In genomic region chr16:75251280-75252048, GRCh38 we compare ENCODE assay signal across 8 cellular contexts. TPM values are rescaled to one million over a fixed set of nuclear protein-coding genes. Genes with fewer than 3 reads are reported as not detected.
DNase-seq lines count a peak whose midpoint lies in the region; ATAC-seq and TF ChIP-seq lines count a peak whose summit lies in the region.

A gene with protein sequence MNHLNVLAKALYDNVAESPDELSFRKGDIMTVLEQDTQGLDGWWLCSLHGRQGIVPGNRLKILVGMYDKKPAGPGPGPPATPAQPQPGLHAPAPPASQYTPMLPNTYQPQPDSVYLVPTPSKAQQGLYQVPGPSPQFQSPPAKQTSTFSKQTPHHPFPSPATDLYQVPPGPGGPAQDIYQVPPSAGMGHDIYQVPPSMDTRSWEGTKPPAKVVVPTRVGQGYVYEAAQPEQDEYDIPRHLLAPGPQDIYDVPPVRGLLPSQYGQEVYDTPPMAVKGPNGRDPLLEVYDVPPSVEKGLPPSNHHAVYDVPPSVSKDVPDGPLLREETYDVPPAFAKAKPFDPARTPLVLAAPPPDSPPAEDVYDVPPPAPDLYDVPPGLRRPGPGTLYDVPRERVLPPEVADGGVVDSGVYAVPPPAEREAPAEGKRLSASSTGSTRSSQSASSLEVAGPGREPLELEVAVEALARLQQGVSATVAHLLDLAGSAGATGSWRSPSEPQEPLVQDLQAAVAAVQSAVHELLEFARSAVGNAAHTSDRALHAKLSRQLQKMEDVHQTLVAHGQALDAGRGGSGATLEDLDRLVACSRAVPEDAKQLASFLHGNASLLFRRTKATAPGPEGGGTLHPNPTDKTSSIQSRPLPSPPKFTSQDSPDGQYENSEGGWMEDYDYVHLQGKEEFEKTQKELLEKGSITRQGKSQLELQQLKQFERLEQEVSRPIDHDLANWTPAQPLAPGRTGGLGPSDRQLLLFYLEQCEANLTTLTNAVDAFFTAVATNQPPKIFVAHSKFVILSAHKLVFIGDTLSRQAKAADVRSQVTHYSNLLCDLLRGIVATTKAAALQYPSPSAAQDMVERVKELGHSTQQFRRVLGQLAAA (minus strand): TSS chr16:75251624. CDS start chr16:75251482, 142 bp downstream.

- H3K4me1 ChIP-seq in esophagus (ENCODE audit: control insufficient read depth in 2 of 2, insufficient read depth in 2 of 2, low read length in 1 of 2) (peaks cover 25 to 54% of the 10 kb centered on the region in 2 donors), tibial nerve (peaks cover 3 to 97% (median 80%) of the 10 kb centered on the region in 4 donors)

- DNase-seq in activated T-cell treated with anti-CD3 and anti-CD28 coated beads for 48 hours (ENCODE audit: low read depth) (peak; percentile 32), LHCN-M2 (ENCODE audit: low read depth) (peak; percentile 79), T1000 (lab: John Stamatoyannopoulos, UW) (peak; percentile 74), middle frontal gyrus (ENCODE audit: extremely low spot score, low spot score) (peak; percentile 80), tibial nerve (ENCODE audit: low spot score in 2 of 2) (peak; percentile 63 to 75)
- DNase-seq in activated T-cell treated with anti-CD3 and anti-CD28 coated beads, Interleukin-2, amount 50 U/mL, for 1 hour: no peak

- H3K36me3 ChIP-seq in esophagus (ENCODE audit: control insufficient read depth in 2 of 2, insufficient read depth in 2 of 2, low read length in 1 of 2) (peaks cover 0 to 4% of the 10 kb centered on the region in 2 donors), tibial nerve (no peaks in the 10 kb centered on the region)

- peak within 1 kb of the TSS; percentile 87 to 89 for H3K27ac ChIP-seq in esophagus (ENCODE audit: low read depth in 2 of 2, low read length in 1 of 2)
- peak within 1 kb of the TSS; percentile 68 to 99 (median 95) for H3K27ac ChIP-seq in tibial nerve

- TF ChIP-seq POLR2A in tibial nerve (IDR thresholded peaks at IDR 0.05): peak; percentile 57 to 86

- H3K9me3 ChIP-seq in esophagus (ENCODE audit: control insufficient read depth in 2 of 2, insufficient read depth in 1 of 2, low read depth in 1 of 2, low read length in 1 of 2) (no peaks in the 10 kb centered on the region), tibial nerve (no peaks in the 10 kb centered on the region)

- peak; percentile 70 for ATAC-seq in GM21737 (IDR thresholded peaks at IDR 0.05; ENCODE audit: unreplicated experiment)

- H3K4me3 ChIP-seq in esophagus (ENCODE audit: low read depth in 1 of 2, low read length in 2 of 2) (peak within 1 kb of the TSS; percentile 88 to 90), tibial nerve (peak within 1 kb of the TSS; percentile 49 to 93 (median 86))

- TF ChIP-seq EP300 in tibial nerve (IDR thresholded peaks at IDR 0.05): peak in 1 of 2 donors; percentile 62

- 1 to 2% methylated on average over 39 to 84 of the region's 84 CpGs for WGBS in esophagus, 2 donors
- 1% methylated on average over 31 to 46 of the region's 84 CpGs for WGBS in tibial nerve, 2 donors

- TF ChIP-seq CTCF in tibial nerve (IDR thresholded peaks at IDR 0.05): peak in 3 of 5 experiments; percentile 10 to 20 (median 14)

- H3K27me3 ChIP-seq in esophagus (ENCODE audit: control insufficient read depth in 1 of 2, insufficient read depth in 2 of 2, low read length in 2 of 2) (no peaks in the 10 kb centered on the region), tibial nerve (no peaks in the 10 kb centered on the region)

RNA-seq across cellular contexts. Expression of the gene that starts here (rescaled TPM):
- total RNA-seq in LHCN-M2 (2014; rRNA removed) (67.9 and 96.1 TPM in 2 replicates), tibial nerve (10 to 100 TPM; 41.0 to 57.3 (median 42.9) TPM)
- 66.4 TPM for polyA plus RNA-seq in LHCN-M2 (2012)
- polyA plus RNA-seq in esophagus: 10 to 100 TPM; 20.2 to 25.7 TPM
